In genomic region chr2:28419705-28420270, GRCh38 we compare ENCODE assay signal across 18 cellular contexts. TPM values are rescaled to one million over a fixed set of nuclear protein-coding genes. Genes with fewer than 3 reads are reported as not detected.
DNase-seq lines count a peak whose midpoint lies in the region; ATAC-seq and TF ChIP-seq lines count a peak whose summit lies in the region.
"Had no signal": no experiment of that assay in that cellular context is flagged by ENCODE, and none has a peak within 500 bp of the region (broad histone marks: within the 10 kb centered on the region; RNA-seq: fewer than 3 reads in every experiment).

No MANE protein-coding gene starts in this region.

- no peaks in the 10 kb centered on the region for H3K27me3 ChIP-seq in tibial artery
- H3K27me3 ChIP-seq in body of pancreas: no peaks in the 10 kb centered on the region
- H3K27me3 ChIP-seq: Peyer's patch had no signal

- no peak for ATAC-seq in activated naive CD4-positive, alpha-beta T cell treated with anti-CD3 and anti-CD28 coated beads, Interleukin-2, amount 50 U/mL, for 72 hours
- no peak for ATAC-seq in body of pancreas

- H3K27me3 Mint-ChIP-seq in activated CD4-positive, alpha-beta T cell treated with anti-CD3 and anti-CD28 coated beads, Interleukin-2, amount 10 ng/mL, durations not matched to agents 24 days and 14 days: no peaks in the 10 kb centered on the region
- H3K27me3 Mint-ChIP-seq: activated naive CD8-positive, alpha-beta T cell treated with anti-CD3 and anti-CD28 coated beads for 36 hours had no signal

- WGBS in body of pancreas, 2 donors: 66 to 82% methylated on average over 4 of the region's 4 CpGs

- H3K27ac Mint-ChIP-seq in activated naive CD4-positive, alpha-beta T cell treated with anti-CD3 and anti-CD28 coated beads, Interleukin-2, amount 50 U/mL, for 72 hours: peak overlapping the region; percentile 51 to 61
- no peak overlapping the region for H3K27ac Mint-ChIP-seq in activated CD4-positive, alpha-beta T cell treated with anti-CD3 and anti-CD28 coated beads, Interleukin-2, amount 10 ng/mL, durations not matched to agents 24 days and 14 days
- H3K27ac Mint-ChIP-seq: activated naive CD8-positive, alpha-beta T cell treated with anti-CD3 and anti-CD28 coated beads for 36 hours; nephron progenitor cell had no signal

- in situ Hi-C loops in astrocyte of the cerebellum (cut with HindIII; ENCODE audit: low sequenced_read_pairs): no loop called here

- H3K4me1 ChIP-seq in tibial artery (peaks cover 0 to 29% (median 5%) of the 10 kb centered on the region in 4 donors), body of pancreas (peaks cover 27% of the 10 kb centered on the region)

- TF ChIP-seq POLR2A in body of pancreas (IDR thresholded peaks at IDR 0.05): no peak

- peaks cover 5 to 20% of the 10 kb centered on the region in 2 donors for H3K36me3 Mint-ChIP-seq in activated naive CD4-positive, alpha-beta T cell treated with anti-CD3 and anti-CD28 coated beads, Interleukin-2, amount 50 U/mL, for 72 hours
- peaks cover 43% of the 10 kb centered on the region for H3K36me3 Mint-ChIP-seq in activated CD4-positive, alpha-beta T cell treated with anti-CD3 and anti-CD28 coated beads, Interleukin-2, amount 10 ng/mL, durations not matched to agents 24 days and 14 days (ENCODE audit: low read depth)

- H3K36me3 ChIP-seq in tibial artery (peaks cover 24 to 60% (median 47%) of the 10 kb centered on the region in 3 donors), body of pancreas (replicated peaks in 1 of 2; ENCODE audit: insufficient read depth in 1 of 2, low read depth in 2 of 2) (peaks cover 0 to 3% of the 10 kb centered on the region in 2 donors)

- H3K4me1 Mint-ChIP-seq in activated CD4-positive, alpha-beta T cell treated with anti-CD3 and anti-CD28 coated beads, Interleukin-2, amount 10 ng/mL, durations not matched to agents 24 days and 14 days: peaks cover 41% of the 10 kb centered on the region

- H3K9me3 ChIP-seq in tibial artery (no peaks in the 10 kb centered on the region), body of pancreas (no peaks in the 10 kb centered on the region)
- H3K9me3 ChIP-seq: Peyer's patch had no signal

- H3K4me3 ChIP-seq in astrocyte of the cerebellum (ENCODE audit: low read depth, low read length) (no peak overlapping the region), tibial artery (no peak overlapping the region), body of pancreas (no peak overlapping the region)
- H3K4me3 ChIP-seq: K562, lung, Peyer's patch had no signal

- DNase-seq in activated naive CD4-positive, alpha-beta T cell treated with anti-CD3 and anti-CD28 coated beads, Interleukin-2, amount 50 U/mL, for 72 hours (ENCODE audit: low spot score in 2 of 2): no peak
- no peak for DNase-seq in activated naive CD4-positive, alpha-beta T cell treated with anti-CD3 and anti-CD28 coated beads, Interleukin-2, amount 50 U/mL, for 16 hours
- DNase-seq in astrocyte of the cerebellum (ENCODE audit: low read depth) (no peak), kidney tubule cell (ENCODE audit: low spot score) (peak; percentile 54), tibial artery (peak; percentile 15 to 38), NAMALWA (ENCODE audit: low spot score) (no peak), body of pancreas (no peak)
- DNase-seq in activated CD4-positive, alpha-beta T cell treated with anti-CD3 and anti-CD28 coated beads, Interleukin-2, amount 10 ng/mL, durations not matched to agents 24 days and 14 days: no peak
- DNase-seq: activated naive CD8-positive, alpha-beta T cell treated with anti-CD3 and anti-CD28 coated beads for 36 hours; GF-D8; NCI-H1048; NCI-H774; nephron progenitor cell; Peyer's patch; right cardiac atrium; stimulated activated CD4-positive, alpha-beta T cell treated with anti-CD3 and anti-CD28 coated beads, Interleukin-2, amount 100 ng/mL, for 24 hours had no signal

- no peaks in the 10 kb centered on the region for H3K9me3 Mint-ChIP-seq in activated naive CD4-positive, alpha-beta T cell treated with anti-CD3 and anti-CD28 coated beads, Interleukin-2, amount 50 U/mL, for 72 hours
- no peaks in the 10 kb centered on the region for H3K9me3 Mint-ChIP-seq in activated CD4-positive, alpha-beta T cell treated with anti-CD3 and anti-CD28 coated beads, Interleukin-2, amount 10 ng/mL, durations not matched to agents 24 days and 14 days
- H3K9me3 Mint-ChIP-seq: activated naive CD8-positive, alpha-beta T cell treated with anti-CD3 and anti-CD28 coated beads for 36 hours; nephron progenitor cell had no signal

- H3K27ac ChIP-seq in tibial artery (no peak overlapping the region), body of pancreas (peak overlapping the region in 1 of 4 donors; percentile 0)

- intact Hi-C loops in tibial artery (cut with DNase I; ENCODE audit: low total_unique reads): no loop called here
- intact Hi-C loops in body of pancreas (cut with DNase I): no loop called here
- intact Hi-C loops in activated CD4-positive, alpha-beta T cell treated with anti-CD3 and anti-CD28 coated beads, Interleukin-2, amount 10 ng/mL, durations not matched to agents 24 days and 14 days (cut with micrococcal nuclease): no loop called here

- no peak overlapping the region for H3K4me3 Mint-ChIP-seq in activated CD4-positive, alpha-beta T cell treated with anti-CD3 and anti-CD28 coated beads, Interleukin-2, amount 10 ng/mL, durations not matched to agents 24 days and 14 days
- H3K4me3 Mint-ChIP-seq: activated naive CD8-positive, alpha-beta T cell treated with anti-CD3 and anti-CD28 coated beads for 36 hours; nephron progenitor cell had no signal

- TF ChIP-seq CTCF in astrocyte of the cerebellum (IDR thresholded peaks at IDR 0.05; ENCODE audit: low read depth, low read length, missing control alignments) (peak; percentile 2), tibial artery (IDR thresholded peaks at IDR 0.05) (no peak), body of pancreas (IDR thresholded peaks at IDR 0.05) (no peak)

RNA-seq across cellular contexts. Expression of gene FOSL2, which starts 27.1 kb away (rescaled TPM):
- total RNA-seq in activated naive CD4-positive, alpha-beta T cell treated with anti-CD3 and anti-CD28 coated beads, Interleukin-2, amount 50 U/mL, for 72 hours: 100 to 1,000 TPM in 1 of 2 donors, 10 to 100 TPM in 1; 99.3 to 153 TPM
- total RNA-seq in body of pancreas: 10 to 100 TPM; 27.5 to 33.9 TPM
- total RNA-seq in activated CD4-positive, alpha-beta T cell treated with anti-CD3 and anti-CD28 coated beads, Interleukin-2, amount 10 ng/mL, durations not matched to agents 24 days and 14 days: 73.2 and 80.6 TPM in 2 replicates

Comparison
In these comparisons a context has a peak if more than half of its experiments do, and no peak if none do; other contexts are left out.
1. DNase-seq: peak in kidney tubule cell (single experiment) and tibial artery (2 of 2); none in activated naive CD4-positive, alpha-beta T cell treated with anti-CD3 and anti-CD28 coated beads, Interleukin-2, amount 50 U/mL, for 72 hours (0 of 2), activated naive CD4-positive, alpha-beta T cell treated with anti-CD3 and anti-CD28 coated beads, Interleukin-2, amount 50 U/mL, for 16 hours (single experiment), astrocyte of the cerebellum (single experiment), NAMALWA (single experiment), body of pancreas (0 of 4) and activated CD4-positive, alpha-beta T cell treated with anti-CD3 and anti-CD28 coated beads, Interleukin-2, amount 10 ng/mL, durations not matched to agents 24 days and 14 days (single experiment).